8 cellular contexts compared by ENCODE assay signal in genomic region chr19:10855879-10856522, GRCh38. TPM values are rescaled to one million over a fixed set of nuclear protein-coding genes. Genes with fewer than 3 reads are reported as not detected.
DNase-seq lines count a peak whose midpoint lies in the region; ATAC-seq and TF ChIP-seq lines count a peak whose summit lies in the region.

No MANE protein-coding gene starts in this region.

- H3K4me3 ChIP-seq in AG10803 (ENCODE audit: low read length) (no peak overlapping the region), kidney epithelial cell (ENCODE audit: low read depth, low read length) (no peak overlapping the region), lower leg skin (ENCODE audit: low read depth, poor library complexity, severe bottlenecking) (no peak overlapping the region), aorta (ENCODE audit: low read length in 2 of 2) (no peak overlapping the region)

- TF ChIP-seq CTCF in AG10803 (conservative IDR thresholded peaks at IDR 0.05; ENCODE audit: low read length) (peak; percentile 45), GM12874 (IDR thresholded peaks at IDR 0.05; ENCODE audit: insufficient read depth, low read depth, low read length) (peak; percentile 80), kidney epithelial cell (IDR thresholded peaks at IDR 0.05; ENCODE audit: insufficient read depth, low read length, poor library complexity, severe bottlenecking) (peak; percentile 53), lower leg skin (IDR thresholded peaks at IDR 0.05) (no peak)

- intact Hi-C loops in lower leg skin (cut with DNase I; ENCODE audit: low total_unique reads) (no loop called here), aorta (cut with DNase I) (no loop called here)

- no peak for ATAC-seq in aorta (ENCODE audit: low FRiP score)
- ATAC-seq in HG03175 (IDR thresholded peaks at IDR 0.05; ENCODE audit: unreplicated experiment), result no peak
- ATAC-seq in HG03354 (IDR thresholded peaks at IDR 0.05; ENCODE audit: poor library complexity, severe bottlenecking, unreplicated experiment), result no peak

- H3K36me3 ChIP-seq in kidney epithelial cell (ENCODE audit: control insufficient read depth, insufficient read depth, low read length), result no peaks in the 10 kb centered on the region
- no peaks in the 10 kb centered on the region for H3K36me3 ChIP-seq in aorta (ENCODE audit: control insufficient read depth in 1 of 2, insufficient read depth in 2 of 2, low read length in 1 of 2)

- no peaks in the 10 kb centered on the region for H3K9me3 ChIP-seq in aorta (ENCODE audit: control insufficient read depth, low read length)

- H3K4me1 ChIP-seq in aorta (ENCODE audit: control insufficient read depth in 1 of 2, insufficient read depth in 2 of 2, low read length in 2 of 2), result no peaks in the 10 kb centered on the region

- no peak for TF ChIP-seq POLR2A in lower leg skin (IDR thresholded peaks at IDR 0.05)

- no peak for DNase-seq in AG10803 (ENCODE audit: low read depth)
- peak; percentile 32 for DNase-seq in UCSD-AML1 (lab: John Stamatoyannopoulos, UW; ENCODE audit: unreplicated experiment)
- DNase-seq in kidney epithelial cell (ENCODE audit: low read depth), result no peak
- DNase-seq in lower leg skin (ENCODE audit: low spot score in 2 of 2), result no peak
- no peak for DNase-seq in aorta

- H3K27me3 ChIP-seq in kidney epithelial cell (ENCODE audit: control insufficient read depth, insufficient read depth, low read length), result no peaks in the 10 kb centered on the region
- no peaks in the 10 kb centered on the region for H3K27me3 ChIP-seq in aorta (ENCODE audit: control insufficient read depth in 1 of 2, insufficient read depth in 2 of 2, low read length in 1 of 2)

- no peak overlapping the region for H3K27ac ChIP-seq in aorta (ENCODE audit: low read depth in 1 of 2, low read length in 2 of 2)

- 82 to 86% methylated on average over 5 of the region's 5 CpGs for WGBS in lower leg skin, 2 donors
- WGBS in aorta, 2 donors, result 69 to 71% methylated on average over 5 of the region's 5 CpGs

RNA-seq across cellular contexts. Expression of gene C19orf38, which starts 7.8 kb away (rescaled TPM):
- total RNA-seq in kidney epithelial cell, result 0.33 and 0.55 TPM in 2 replicates
- under 1 TPM in 2 of 4 donors, not detected in 2; 0.42 to 0.91 TPM for total RNA-seq in lower leg skin
- total RNA-seq in aorta, result 1 to 10 TPM; 1.5 to 2.0 TPM
- polyA plus RNA-seq in aorta, result 1 to 10 TPM in 1 of 2 donors, under 1 TPM in 1; 0.90 to 1.6 TPM

RNA-seq across cellular contexts. Expression of gene CARM1, which starts 15.4 kb away (rescaled TPM):
- 36.2 and 46.7 TPM in 2 replicates for total RNA-seq in kidney epithelial cell
- total RNA-seq in lower leg skin, result 10 to 100 TPM; 19.8 to 24.9 (median 21.2) TPM
- total RNA-seq in aorta, result 10 to 100 TPM; 27.9 to 41.4 TPM
- polyA plus RNA-seq in aorta, result 10 to 100 TPM; 11.5 to 23.9 TPM

RNA-seq across cellular contexts. Expression of gene TMED1, which starts 20.0 kb away (rescaled TPM):
- 35.0 and 37.4 TPM in 2 replicates for total RNA-seq in kidney epithelial cell
- total RNA-seq in lower leg skin, result 10 to 100 TPM; 14.4 to 34.9 (median 26.5) TPM
- total RNA-seq in aorta, result 10 to 100 TPM; 14.4 to 17.9 TPM
- polyA plus RNA-seq in aorta, result 10 to 100 TPM; 29.2 to 34.4 TPM

Comparison
In these comparisons a context has a peak if more than half of its experiments do, and no peak if none do; other contexts are left out.
1. CTCF ChIP-seq: peak in AG10803 (single experiment), GM12874 (single experiment) and kidney epithelial cell (single experiment); none in lower leg skin (0 of 3).